8 cellular contexts compared by ENCODE assay signal in genomic region chr2:99374747-99375146, GRCh38.
"Had no signal": no experiment of that assay in that cellular context is flagged by ENCODE, and none has a peak within 500 bp of the region (broad histone marks: within the 10 kb centered on the region; RNA-seq: fewer than 3 reads in every experiment).

No MANE protein-coding gene starts in this region.

- FAIRE-seq: H1, H54, HTR-8/SVneo, K562 had no signal

- H3K9me3 Mint-ChIP-seq: GM23338 had no signal

- H3K4me3 Mint-ChIP-seq: GM23338, H9 had no signal

- H3K4me3 ChIP-seq: GM23338, K562 had no signal

- H3K4me1 Mint-ChIP-seq: GM23338 had no signal

- DNase-seq: H9, HCEC 1CT, IMR-90 had no signal

- H3K27ac Mint-ChIP-seq: GM23338, H9 had no signal

- ATAC-seq: GM23338, K562 had no signal
